Comparison of ENCODE assay signal across 27 cellular contexts in the genomic region with DNA sequence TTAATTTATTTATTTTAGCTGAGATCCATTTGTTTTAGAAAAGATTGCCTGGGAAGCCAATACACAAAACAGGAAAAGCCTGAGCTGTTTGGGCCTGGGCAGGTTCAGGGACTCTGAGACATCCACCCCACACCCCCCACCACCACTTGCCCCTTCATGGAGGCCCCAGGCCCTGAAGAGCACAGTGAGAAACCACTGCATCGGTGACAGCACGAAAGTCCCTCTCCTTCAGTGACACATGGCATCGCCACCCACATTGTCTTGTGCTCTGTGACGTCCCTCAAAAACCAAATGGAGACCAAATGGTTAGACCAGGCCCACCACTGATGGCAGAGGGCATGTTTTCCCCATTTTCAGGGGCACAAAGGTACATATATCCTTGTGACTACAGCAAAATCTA.
"Had no signal": no experiment of that assay in that cellular context is flagged by ENCODE, and none has a peak within 500 bp of the region (broad histone marks: within the 10 kb centered on the region; RNA-seq: fewer than 3 reads in every experiment).

No MANE protein-coding gene starts in this region.

- H3K27ac ChIP-seq: stomach, suprapubic skin, testis, thoracic aorta, thyroid gland, tibial artery, tibial nerve, transverse colon, upper lobe of left lung, upper lobe of right lung, uterus, vagina had no signal

- H3K36me3 ChIP-seq: stomach, suprapubic skin, thoracic aorta, thyroid gland, tibial artery, tibial nerve, transverse colon, upper lobe of left lung, upper lobe of right lung, uterus, vagina had no signal

- H3K4me1 ChIP-seq: stomach, suprapubic skin, testis, thyroid gland, tibial nerve, transverse colon, upper lobe of left lung, upper lobe of right lung, uterus, vagina had no signal

- ATAC-seq: stimulated activated effector memory CD8-positive, alpha-beta T cell treated with anti-CD3 and anti-CD28 coated beads, Interleukin-12 subunit alpha, Interleukin-12 subunit beta, amount 100 ng/mL, for 72 hours; stimulated activated memory B cell treated with anti-CD40 and anti-IgM and Interleukin-4, amounts not matched to agents 10 μg/mL and 1 μg/mL and 100 μg/mL, for 72 hours; stimulated activated naive B cell treated with anti-CD40 and anti-IgM and Interleukin-4, amounts not matched to agents 10 μg/mL and 1 μg/mL and 100 μg/mL, for 72 hours; stimulated activated naive CD8-positive, alpha-beta T cell treated with anti-CD3 and anti-CD28 coated beads, Interleukin-15, amount 100 ng/mL, for 72 hours; stimulated activated naive CD8-positive, alpha-beta T cell treated with anti-CD3 and anti-CD28 coated beads, Interleukin-15, Interleukin-2, amounts not matched to agents 100 U/mL and 50 U/mL, for 24 hours; upper lobe of right lung had no signal

- H3K27me3 ChIP-seq: stomach, suprapubic skin, testis, thyroid gland, tibial artery, tibial nerve, transverse colon, upper lobe of left lung, upper lobe of right lung, uterus, vagina had no signal

- H3K4me3 ChIP-seq: stomach, suprapubic skin, testis, thoracic aorta, thyroid gland, tibial artery, tibial nerve, transverse colon, upper lobe of left lung, upper lobe of right lung, uterus, vagina had no signal

- H3K9me3 ChIP-seq: stomach, suprapubic skin, testis, thoracic aorta, thyroid gland, tibial artery, tibial nerve, transverse colon, upper lobe of left lung, upper lobe of right lung, uterus, vagina had no signal

- DNase-seq: stimulated activated CD4-positive, alpha-beta T cell treated with anti-CD3 and anti-CD28 coated beads, Interleukin-2, amount 100 ng/mL, for 48 hours; stimulated activated CD4-positive, alpha-beta T cell treated with anti-CD3 and anti-CD28 coated beads, Interleukin-4, amount 100 ng/mL, for 1 hour; stimulated activated CD4-positive, alpha-beta T cell treated with anti-CD3 and anti-CD28 coated beads, Interleukin-4, amount 100 ng/mL, for 24 hours; stimulated activated CD4-positive, alpha-beta T cell treated with anti-CD3 and anti-CD28 coated beads, Interleukin-4, amount 100 ng/mL, for 4 hours; stimulated activated CD8-positive, alpha-beta memory T cell treated with anti-CD3 and anti-CD28 coated beads, Interleukin-4, amount 100 ng/mL, for 48 hours; stimulated activated naive B cell treated with anti-CD40 and anti-IgM and Interleukin-4, amounts not matched to agents 10 μg/mL and 1 μg/mL and 100 μg/mL, for 72 hours; stimulated activated naive CD4-positive, alpha-beta T cell; stimulated activated naive CD4-positive, alpha-beta T cell treated with Interleukin-2 at 50 U/mL for 16 hours; stimulated activated naive CD8-positive, alpha-beta T cell treated with anti-CD3 and anti-CD28 coated beads, Interleukin-15, amount 100 ng/mL, for 72 hours; stimulated activated naive CD8-positive, alpha-beta T cell treated with anti-CD3 and anti-CD28 coated beads, Interleukin-15, Interleukin-2, amounts not matched to agents 100 U/mL and 50 U/mL, for 24 hours; stomach; substantia nigra; testis; thyroid gland; tibial artery; transverse colon; trophoblast cell; upper lobe of left lung; upper lobe of right lung; uterus had no signal

- FAIRE-seq: urothelium cell line had no signal
